In the genomic region with DNA sequence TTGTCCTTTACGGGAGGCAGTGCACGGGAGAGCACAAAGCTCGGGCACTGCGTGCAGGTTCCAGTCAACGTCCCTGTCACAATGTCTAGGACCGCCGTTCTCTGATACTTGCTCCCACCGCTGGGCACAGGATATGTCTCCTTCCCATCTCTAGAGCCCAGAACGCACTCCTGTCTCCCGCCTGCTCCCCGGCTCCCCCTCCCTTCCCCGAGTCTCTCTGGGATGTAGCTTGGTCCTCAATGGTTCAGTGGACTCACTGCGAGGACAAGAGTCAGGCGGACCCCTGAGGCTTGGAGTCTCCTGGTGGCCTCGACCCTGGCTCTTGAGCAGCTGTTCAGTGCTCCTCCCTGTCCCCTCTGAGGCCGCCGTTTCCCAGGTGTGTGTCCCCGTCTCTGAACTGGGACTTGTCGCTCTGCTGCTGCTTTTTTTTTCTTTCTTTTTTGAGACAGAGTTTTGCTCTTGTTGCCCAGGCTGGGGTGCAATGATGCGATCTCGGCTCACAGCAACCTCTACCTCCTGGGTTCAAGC, we compare ENCODE assay signal across 20 cellular contexts. TPM values are rescaled to one million over a fixed set of nuclear protein-coding genes. Genes with fewer than 3 reads are reported as not detected.
A peak's percentile ranks its signal among the peaks of the same experiment; 100 is the strongest.
DNase-seq lines count a peak whose midpoint lies in the region; ATAC-seq and TF ChIP-seq lines count a peak whose summit lies in the region.
"Had no signal": no experiment of that assay in that cellular context is flagged by ENCODE, and none has a peak within 500 bp of the region (broad histone marks: within the 10 kb centered on the region; RNA-seq: fewer than 3 reads in every experiment).

No MANE protein-coding gene starts in this region.

- peaks cover 21% of the 10 kb centered on the region for H3K27me3 ChIP-seq in BLaER1
- H3K27me3 ChIP-seq: MG63 had no signal

- H3K36me3 ChIP-seq in BLaER1 = no peaks in the 10 kb centered on the region
- H3K36me3 ChIP-seq: MG63 had no signal

- H3K4me3 ChIP-seq in BLaER1 = no peak overlapping the region
- H3K4me3 ChIP-seq: MG63 had no signal

- H3K4me2 ChIP-seq in BLaER1 = peak overlapping the region; percentile 62

- H3K4me1 ChIP-seq in BLaER1 = peaks cover 74% of the 10 kb centered on the region

- H3K4me3 Mint-ChIP-seq in activated CD4-positive, alpha-beta T cell treated with anti-CD3 and anti-CD28 coated beads for 36 hours = no peak overlapping the region
- peak overlapping the region in 1 of 2 donors; percentile 53 for H3K4me3 Mint-ChIP-seq in effector memory CD8-positive, alpha-beta T cell
- H3K4me3 Mint-ChIP-seq in nephron progenitor cell = peak overlapping the region; percentile 14
- no peak overlapping the region for H3K4me3 Mint-ChIP-seq in stimulated activated memory B cell treated with anti-CD40 and anti-IgM and Interleukin-4, amounts not matched to agents 10 μg/mL and 1 μg/mL and 100 μg/mL, for 72 hours
- H3K4me3 Mint-ChIP-seq: B cell; CD4-positive, alpha-beta T cell had no signal

- H3K9me3 ChIP-seq in BLaER1 = no peaks in the 10 kb centered on the region
- H3K9me3 ChIP-seq: MG63 had no signal

- no peak for TF ChIP-seq CTCF in nephron progenitor cell (IDR thresholded peaks at IDR 0.05)

- no peaks in the 10 kb centered on the region for H3K9me3 Mint-ChIP-seq in activated CD4-positive, alpha-beta T cell treated with anti-CD3 and anti-CD28 coated beads for 36 hours (ENCODE audit: low read depth)
- H3K9me3 Mint-ChIP-seq in effector memory CD8-positive, alpha-beta T cell = no peaks in the 10 kb centered on the region
- no peaks in the 10 kb centered on the region for H3K9me3 Mint-ChIP-seq in nephron progenitor cell
- no peaks in the 10 kb centered on the region for H3K9me3 Mint-ChIP-seq in stimulated activated memory B cell treated with anti-CD40 and anti-IgM and Interleukin-4, amounts not matched to agents 10 μg/mL and 1 μg/mL and 100 μg/mL, for 72 hours
- H3K9me3 Mint-ChIP-seq: CD4-positive, alpha-beta T cell had no signal

- no peaks in the 10 kb centered on the region for H3K36me3 Mint-ChIP-seq in activated CD4-positive, alpha-beta T cell treated with anti-CD3 and anti-CD28 coated beads for 36 hours (ENCODE audit: low read depth)
- peaks cover 5% of the 10 kb centered on the region for H3K36me3 Mint-ChIP-seq in effector memory CD8-positive, alpha-beta T cell (ENCODE audit: insufficient read depth)
- H3K36me3 Mint-ChIP-seq in nephron progenitor cell (ENCODE audit: low read depth) = no peaks in the 10 kb centered on the region
- no peaks in the 10 kb centered on the region for H3K36me3 Mint-ChIP-seq in stimulated activated memory B cell treated with anti-CD40 and anti-IgM and Interleukin-4, amounts not matched to agents 10 μg/mL and 1 μg/mL and 100 μg/mL, for 72 hours

- peak overlapping the region; percentile 31 for H3K27ac Mint-ChIP-seq in activated CD4-positive, alpha-beta T cell treated with anti-CD3 and anti-CD28 coated beads for 36 hours
- H3K27ac Mint-ChIP-seq in effector memory CD8-positive, alpha-beta T cell = peak overlapping the region; percentile 65 to 79
- no peak overlapping the region for H3K27ac Mint-ChIP-seq in nephron progenitor cell
- no peak overlapping the region for H3K27ac Mint-ChIP-seq in stimulated activated memory B cell treated with anti-CD40 and anti-IgM and Interleukin-4, amounts not matched to agents 10 μg/mL and 1 μg/mL and 100 μg/mL, for 72 hours
- H3K27ac Mint-ChIP-seq: B cell; CD4-positive, alpha-beta T cell had no signal

- POLR2A ChIA-PET in activated CD4-positive, alpha-beta T cell treated with anti-CD3 and anti-CD28 coated beads for 36 hours (lab: Charles Lee) = no interaction called here

- DNase-seq in activated CD4-positive, alpha-beta T cell treated with anti-CD3 and anti-CD28 coated beads for 36 hours = no peak
- DNase-seq in activated CD4-positive, alpha-beta T cell treated with anti-CD3 and anti-CD28 coated beads for 48 hours = no peak
- no peak for DNase-seq in effector memory CD8-positive, alpha-beta T cell
- no peak for DNase-seq in nephron progenitor cell
- DNase-seq in NCI-H2171 (lab: John Stamatoyannopoulos, UW) = no peak
- DNase-seq: Calu3; CD4-positive, alpha-beta T cell; DMS53; IMR-90; Karpas-422; MG63; NCI-H1092; NCI-H146; NCI-H2081 treated with DMSO at 0.1 percent for 48 hours had no signal

- H3K27ac ChIP-seq in BLaER1 = no peak overlapping the region
- H3K27ac ChIP-seq: 22Rv1 had no signal

- intact Hi-C loops in activated CD4-positive, alpha-beta T cell treated with anti-CD3 and anti-CD28 coated beads for 36 hours (cut with DNase I, micrococcal nuclease) = no loop called here

- H4K20me1 ChIP-seq in BLaER1 = no peaks in the 10 kb centered on the region

- peaks cover 30% of the 10 kb centered on the region for H3K4me1 Mint-ChIP-seq in activated CD4-positive, alpha-beta T cell treated with anti-CD3 and anti-CD28 coated beads for 36 hours
- peaks cover 47 to 55% of the 10 kb centered on the region in 2 donors for H3K4me1 Mint-ChIP-seq in effector memory CD8-positive, alpha-beta T cell (ENCODE audit: low read depth in 2 of 2)
- H3K4me1 Mint-ChIP-seq in nephron progenitor cell = peaks cover 67% of the 10 kb centered on the region
- peaks cover 14% of the 10 kb centered on the region for H3K4me1 Mint-ChIP-seq in stimulated activated memory B cell treated with anti-CD40 and anti-IgM and Interleukin-4, amounts not matched to agents 10 μg/mL and 1 μg/mL and 100 μg/mL, for 72 hours

- no peaks in the 10 kb centered on the region for H3K27me3 Mint-ChIP-seq in activated CD4-positive, alpha-beta T cell treated with anti-CD3 and anti-CD28 coated beads for 36 hours
- no peaks in the 10 kb centered on the region for H3K27me3 Mint-ChIP-seq in effector memory CD8-positive, alpha-beta T cell
- peaks cover 10% of the 10 kb centered on the region for H3K27me3 Mint-ChIP-seq in nephron progenitor cell (ENCODE audit: low read depth, poor library complexity)
- H3K27me3 Mint-ChIP-seq in stimulated activated memory B cell treated with anti-CD40 and anti-IgM and Interleukin-4, amounts not matched to agents 10 μg/mL and 1 μg/mL and 100 μg/mL, for 72 hours = peaks cover 90% of the 10 kb centered on the region
- H3K27me3 Mint-ChIP-seq: CD4-positive, alpha-beta T cell had no signal

- no peak for ATAC-seq in activated CD4-positive, alpha-beta T cell treated with anti-CD3 and anti-CD28 coated beads for 36 hours
- ATAC-seq in effector memory CD8-positive, alpha-beta T cell (replicated peaks) = no peak
- ATAC-seq in stimulated activated memory B cell treated with anti-CD40 and anti-IgM and Interleukin-4, amounts not matched to agents 10 μg/mL and 1 μg/mL and 100 μg/mL, for 72 hours = no peak
- ATAC-seq in HG03439 (IDR thresholded peaks at IDR 0.05; ENCODE audit: unreplicated experiment) = no peak
- ATAC-seq: Panc1 had no signal

- CTCF ChIA-PET in activated CD4-positive, alpha-beta T cell treated with anti-CD3 and anti-CD28 coated beads for 36 hours (lab: Charles Lee) = no interaction called here

- H3K9ac ChIP-seq in BLaER1 = no peak overlapping the region

RNA-seq across cellular contexts. Expression of gene IER5L, which starts 44.7 kb away (rescaled TPM):
- total RNA-seq in activated CD4-positive, alpha-beta T cell treated with anti-CD3 and anti-CD28 coated beads for 36 hours = 1 to 10 TPM; 2.6 to 2.8 TPM

Comparison
In these comparisons a context has a peak if more than half of its experiments do, and no peak if none do; other contexts are left out.
1. H3K27ac Mint-ChIP-seq: peak in activated CD4-positive, alpha-beta T cell treated with anti-CD3 and anti-CD28 coated beads for 36 hours (single experiment) and effector memory CD8-positive, alpha-beta T cell (2 of 2); none in nephron progenitor cell (single experiment) and stimulated activated memory B cell treated with anti-CD40 and anti-IgM and Interleukin-4, amounts not matched to agents 10 μg/mL and 1 μg/mL and 100 μg/mL, for 72 hours (single experiment).